ENCODE assay signal across 8 cellular contexts in genomic region chr5:179759961-179760541, GRCh38. TPM values are rescaled to one million over a fixed set of nuclear protein-coding genes. Genes with fewer than 3 reads are reported as not detected.
DNase-seq lines count a peak whose midpoint lies in the region; ATAC-seq and TF ChIP-seq lines count a peak whose summit lies in the region.

No MANE protein-coding gene starts in this region.

- TF ChIP-seq RAD21 in HCT116 (IDR thresholded peaks at IDR 0.05; ENCODE audit: low read depth), result no peak

- H3K27ac ChIP-seq in HCT116 (ENCODE audit: low read depth, low read length), result no peak overlapping the region

- no peak for ATAC-seq in HCT116
- no peak for ATAC-seq in GM19035 (IDR thresholded peaks at IDR 0.05; ENCODE audit: unreplicated experiment)

- H3K79me2 ChIP-seq in HCT116 (ENCODE audit: insufficient read depth, low read length), result peaks cover 71% of the 10 kb centered on the region

- peak overlapping the region; percentile 3; the same call in 1 of the 2 replicates for H3K4me2 ChIP-seq in HCT116 (ENCODE audit: low read length)

- no peak for TF ChIP-seq POLR2A in HCT116 (IDR thresholded peaks at IDR 0.05; ENCODE audit: borderline replicate concordance, extremely low read depth, insufficient read depth, insufficient read length)

- H3K4me1 ChIP-seq in HCT116 (ENCODE audit: control insufficient read depth in 1 of 2, insufficient read depth in 2 of 2, low read length in 2 of 2), result peaks cover 11 to 41% of the 10 kb centered on the region in 2 experiments

- H3K9me3 Mint-ChIP-seq in osteocyte (ENCODE audit: unreplicated experiment), result no peaks in the 10 kb centered on the region

- DNase-seq in GM06990 (ENCODE audit: extremely low read depth, insufficient read length) (peak; percentile 54), HCT116 (ENCODE audit: low read depth, low spot score) (no peak), osteocyte (ENCODE audit: extremely low spot score, unreplicated experiment) (no peak), DMS 273 treated with DMSO at 0.1 percent for 48 hours (lab: John Stamatoyannopoulos, UW) (no peak), NCI-H1092 (lab: John Stamatoyannopoulos, UW) (no peak), AG08396 (ENCODE audit: low spot score) (no peak)
- peak; percentile 8 to 16 for DNase-seq in activated CD4-positive, alpha-beta T cell treated with anti-CD3 and anti-CD28 coated beads, Interleukin-2, amount 50 U/mL, for 4 hours

- POLR2A ChIA-PET in HCT116 (lab: Charles Lee), result no interaction called here

- RAD21 ChIA-PET in HCT116 (lab: Charles Lee; ENCODE audit: low non-redundant PET in 1 of 2, low total read pairs in 2 of 2, uncharacterized antibody in 2 of 2, unreplicated experiment in 2 of 2), result no interaction called here

- H3K4me1 Mint-ChIP-seq in osteocyte (ENCODE audit: unreplicated experiment), result peaks cover 62% of the 10 kb centered on the region

- TF ChIP-seq CTCF in GM06990 (IDR thresholded peaks at IDR 0.05; ENCODE audit: insufficient read depth, low read length, poor library complexity, severe bottlenecking) (no peak), HCT116 (IDR thresholded peaks at IDR 0.05 in 2 of 3, conservative IDR thresholded peaks at IDR 0.05 in 1 of 3; ENCODE audit: borderline replicate concordance in 1 of 3, insufficient read depth in 1 of 3, low read depth in 2 of 3, low read length in 2 of 3) (no peak), osteocyte (IDR thresholded peaks at IDR 0.05) (no peak)

- CTCF ChIA-PET in HCT116 (lab: Charles Lee), result no interaction called here

- peaks cover 9% of the 10 kb centered on the region; the same call in 1 of the 2 replicates for H4K20me1 ChIP-seq in HCT116 (ENCODE audit: insufficient read depth)

- H3K36me3 ChIP-seq in GM06990 (ENCODE audit: control insufficient read depth, insufficient read depth, low read length), result no peaks in the 10 kb centered on the region
- no peaks in the 10 kb centered on the region for H3K36me3 ChIP-seq in HCT116 (ENCODE audit: control insufficient read depth in 1 of 2, insufficient read depth in 2 of 2, low read length in 2 of 2)

- H3K4me3 Mint-ChIP-seq in osteocyte (ENCODE audit: unreplicated experiment), result no peak overlapping the region

- no peaks in the 10 kb centered on the region for H3K36me3 Mint-ChIP-seq in osteocyte (ENCODE audit: unreplicated experiment)

- H3K27ac Mint-ChIP-seq in osteocyte (ENCODE audit: unreplicated experiment), result peak overlapping the region; percentile 54

- no peaks in the 10 kb centered on the region for H3K27me3 ChIP-seq in GM06990 (replicated peaks; ENCODE audit: control insufficient read depth, insufficient read depth, low read length)
- no peaks in the 10 kb centered on the region for H3K27me3 ChIP-seq in HCT116 (ENCODE audit: insufficient read depth, low read length)

- H3K4me3 ChIP-seq in GM06990 (replicated peaks; ENCODE audit: low read depth, low read length) (0 out of 2 replicates have a peak overlapping the region, but pooled peaks have one; percentile 1), HCT116 (replicated peaks in 1 of 2; ENCODE audit: low read depth in 1 of 2, low read length in 2 of 2) (no peak overlapping the region)

- no peaks in the 10 kb centered on the region for H3K27me3 Mint-ChIP-seq in osteocyte (ENCODE audit: unreplicated experiment)

- BruUV-seq in HCT116 (replicated peaks; lab: Mats Ljungman, UMichigan), result no TSS peak

- no peak overlapping the region for H2AFZ ChIP-seq in HCT116 (ENCODE audit: low read depth, low read length, poor library complexity, severe bottlenecking)

- intact Hi-C loops in HCT116 (cut with micrococcal nuclease), result loop anchor here (10.0 kb wide), 1 partner anchor 225 kb away; no protein-coding TSS in a partner anchor

- H3K9me2 ChIP-seq in HCT116 (ENCODE audit: insufficient read depth), result no peaks in the 10 kb centered on the region

- H3K9ac ChIP-seq in HCT116 (ENCODE audit: low read length), result no peak overlapping the region

- H3K9me3 ChIP-seq in HCT116 (ENCODE audit: control insufficient read depth in 1 of 2, insufficient read depth in 1 of 2, low read depth in 1 of 2, low read length in 2 of 2), result no peaks in the 10 kb centered on the region

TF ChIP-seq in HCT116, 20 proteins besides CTCF, POLR2A, EP300 and RAD21:
- no peak for TF ChIP-seq CBX3 (IDR thresholded peaks at IDR 0.05; ENCODE audit: low read depth)
- no peak for TF ChIP-seq SRF (IDR thresholded peaks at IDR 0.05; ENCODE audit: low read depth)
- TF ChIP-seq ATF3 (IDR thresholded peaks at IDR 0.05), result no peak
- TF ChIP-seq ZFX (IDR thresholded peaks at IDR 0.05), result no peak
- TF ChIP-seq EZH2 (IDR thresholded peaks at IDR 0.05), result no peak
- TF ChIP-seq ELF1 (IDR thresholded peaks at IDR 0.05; ENCODE audit: borderline replicate concordance, low read depth), result no peak
- TF ChIP-seq, protein P1, sequence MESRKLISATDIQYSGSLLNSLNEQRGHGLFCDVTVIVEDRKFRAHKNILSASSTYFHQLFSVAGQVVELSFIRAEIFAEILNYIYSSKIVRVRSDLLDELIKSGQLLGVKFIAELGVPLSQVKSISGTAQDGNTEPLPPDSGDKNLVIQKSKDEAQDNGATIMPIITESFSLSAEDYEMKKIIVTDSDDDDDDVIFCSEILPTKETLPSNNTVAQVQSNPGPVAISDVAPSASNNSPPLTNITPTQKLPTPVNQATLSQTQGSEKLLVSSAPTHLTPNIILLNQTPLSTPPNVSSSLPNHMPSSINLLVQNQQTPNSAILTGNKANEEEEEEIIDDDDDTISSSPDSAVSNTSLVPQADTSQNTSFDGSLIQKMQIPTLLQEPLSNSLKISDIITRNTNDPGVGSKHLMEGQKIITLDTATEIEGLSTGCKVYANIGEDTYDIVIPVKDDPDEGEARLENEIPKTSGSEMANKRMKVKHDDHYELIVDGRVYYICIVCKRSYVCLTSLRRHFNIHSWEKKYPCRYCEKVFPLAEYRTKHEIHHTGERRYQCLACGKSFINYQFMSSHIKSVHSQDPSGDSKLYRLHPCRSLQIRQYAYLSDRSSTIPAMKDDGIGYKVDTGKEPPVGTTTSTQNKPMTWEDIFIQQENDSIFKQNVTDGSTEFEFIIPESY (IDR thresholded peaks at IDR 0.05; ENCODE audit: extremely low read depth, insufficient replicate concordance, low read length), result no peak
- TF ChIP-seq CEBPB (IDR thresholded peaks at IDR 0.05; ENCODE audit: low read depth), result no peak
- no peak for TF ChIP-seq SIN3A (IDR thresholded peaks at IDR 0.05; ENCODE audit: low read depth)
- TF ChIP-seq SP1 (IDR thresholded peaks at IDR 0.05; ENCODE audit: low read depth), result no peak
- no peak for TF ChIP-seq YY1 (IDR thresholded peaks at IDR 0.05; ENCODE audit: extremely low read depth, insufficient replicate concordance, low read depth, low read length)
- TF ChIP-seq ZNF274 (IDR thresholded peaks at IDR 0.05; ENCODE audit: low read depth, low read length), result no peak
- no peak for TF ChIP-seq EZH2phosphoT487 (IDR thresholded peaks at IDR 0.05; ENCODE audit: borderline replicate concordance)
- no peak for TF ChIP-seq MAX (IDR thresholded peaks at IDR 0.05)
- no peak for TF ChIP-seq EGR1 (IDR thresholded peaks at IDR 0.05; ENCODE audit: low read depth)
- TF ChIP-seq TCF7L2 (IDR thresholded peaks at IDR 0.05; ENCODE audit: borderline replicate concordance, extremely low read depth, insufficient read depth, insufficient read length), result no peak
- TF ChIP-seq POLR2AphosphoS5 (IDR thresholded peaks at IDR 0.05; ENCODE audit: low read depth, low read length), result no peak
- TF ChIP-seq FOSL1 (IDR thresholded peaks at IDR 0.05; ENCODE audit: low read depth), result no peak
- no peak for TF ChIP-seq JUND (IDR thresholded peaks at IDR 0.05)

RNA-seq across cellular contexts. Expression of gene MAML1, which starts 27.4 kb away (rescaled TPM):
- total RNA-seq in HCT116 (2021; ENCODE audit: unreplicated experiment) (29.5 TPM), osteocyte (33.1 and 34.1 TPM in 2 replicates)
- 24.3 and 27.2 TPM in 2 replicates for polyA plus RNA-seq in HCT116 (2012)

RNA-seq across cellular contexts. Expression of gene LTC4S, which starts 33.7 kb away (rescaled TPM):
- total RNA-seq in HCT116 (2021; ENCODE audit: unreplicated experiment) (5.0 TPM), osteocyte (1.1 and 2.4 TPM in 2 replicates)
- 0.85 and 1.5 TPM in 2 replicates for polyA plus RNA-seq in HCT116 (2012)

RNA-seq across cellular contexts. Expression of gene MGAT4B, which starts 46.6 kb away (rescaled TPM):
- 148 TPM for total RNA-seq in HCT116 (2021; ENCODE audit: unreplicated experiment)
- 85.4 and 95.3 TPM in 2 replicates for polyA plus RNA-seq in HCT116 (2012)
- 185 and 198 TPM in 2 replicates for total RNA-seq in osteocyte

Comparison
In these comparisons a context has a peak if more than half of its experiments do, and no peak if none do; other contexts are left out.
1. DNase-seq: peak in GM06990 (single experiment) and activated CD4-positive, alpha-beta T cell treated with anti-CD3 and anti-CD28 coated beads, Interleukin-2, amount 50 U/mL, for 4 hours (2 of 2); none in HCT116 (single experiment), osteocyte (single experiment), DMS 273 treated with DMSO at 0.1 percent for 48 hours (single experiment), NCI-H1092 (single experiment) and AG08396 (single experiment).